Comparison of ENCODE assay signal across 8 cellular contexts in the genomic region with DNA sequence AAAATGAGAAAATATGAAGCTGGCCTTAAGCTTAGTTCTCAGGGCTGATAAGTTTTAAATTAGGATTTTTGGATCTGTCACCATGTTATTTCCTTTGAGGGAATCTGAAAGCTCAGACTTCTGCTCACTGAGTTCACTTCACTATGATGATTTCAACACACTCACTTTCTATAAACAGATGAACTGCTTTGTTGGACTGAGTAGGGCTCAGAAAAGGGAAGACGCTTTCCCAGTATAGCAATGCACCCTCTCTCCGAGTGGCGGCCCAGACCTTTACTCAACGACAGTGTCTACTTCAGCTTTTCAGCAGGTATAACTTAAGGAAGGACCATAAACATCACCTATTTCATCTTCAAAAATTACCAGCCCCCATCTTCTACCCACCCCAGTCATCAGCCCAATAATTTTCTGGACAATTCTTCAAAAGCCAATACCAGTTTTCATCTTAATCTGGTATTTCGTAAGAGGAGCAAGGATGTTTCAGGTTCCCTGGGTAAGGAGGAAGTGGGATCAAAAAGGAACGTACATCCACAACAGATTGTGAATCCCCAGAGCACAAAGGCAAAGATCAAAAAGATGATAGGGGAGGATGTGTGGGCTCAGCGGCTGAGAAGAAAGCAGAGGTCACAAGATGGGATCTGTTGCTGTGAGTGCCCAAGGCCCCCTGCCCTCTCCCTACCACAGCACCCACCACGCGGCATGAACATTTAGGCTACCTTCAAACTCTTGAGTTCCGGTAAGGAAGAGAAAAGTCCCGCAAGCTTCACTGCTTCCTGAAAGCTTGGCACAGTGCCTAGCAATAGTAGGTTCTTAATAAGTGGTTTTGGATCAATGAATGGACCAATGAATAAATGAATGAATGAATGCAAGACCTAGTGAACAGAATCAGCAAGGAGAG. TPM values are rescaled to one million over a fixed set of nuclear protein-coding genes. Genes with fewer than 3 reads are reported as not detected.
A peak's percentile ranks its signal among the peaks of the same experiment; 100 is the strongest.
DNase-seq lines count a peak whose midpoint lies in the region; TF ChIP-seq lines count a peak whose summit lies in the region.

No MANE protein-coding gene starts in this region.

- peak; percentile 7; the same call in 1 of the 2 replicates for TF ChIP-seq CTCF in GM12874 (IDR thresholded peaks at IDR 0.05; ENCODE audit: insufficient read depth, low read depth, low read length)
- 0 out of 2 replicates have a peak, but pooled peaks have one; percentile 15 for TF ChIP-seq CTCF in OCI-LY3 (IDR thresholded peaks at IDR 0.05; ENCODE audit: low read depth, low read length)

- H3K9ac ChIP-seq in OCI-LY3 (ENCODE audit: low read length) (peak overlapping the region; percentile 87), trophoblast cell (ENCODE audit: low read length) (no peak overlapping the region)

- no peak overlapping the region for H2BK5ac ChIP-seq in trophoblast cell (ENCODE audit: low read depth, low read length, poor library complexity)

- H4K12ac ChIP-seq in trophoblast cell (ENCODE audit: low read depth, low read length): no peak overlapping the region

- no peak overlapping the region for H3K18ac ChIP-seq in trophoblast cell (ENCODE audit: low read length)

- H3K4me1 ChIP-seq in OCI-LY3 (ENCODE audit: low read length) (peaks cover 89% of the 10 kb centered on the region), trophoblast cell (ENCODE audit: control insufficient read depth in 1 of 2, insufficient read depth in 2 of 2, low read length in 2 of 2) (peaks cover 5% of the 10 kb centered on the region in 2 experiments)

- H3K27me3 ChIP-seq in OCI-LY3 (ENCODE audit: low read depth, low read length): no peaks in the 10 kb centered on the region
- H3K27me3 ChIP-seq in trophoblast cell (ENCODE audit: insufficient read depth, low read length): no peaks in the 10 kb centered on the region

- peak overlapping the region; percentile 50 for H3K4me3 ChIP-seq in OCI-LY3 (ENCODE audit: low read length)
- no peak overlapping the region for H3K4me3 ChIP-seq in trophoblast cell (ENCODE audit: low read depth, low read length)

- DNase-seq in trophoblast cell (no peak), NCI-H345 (lab: John Stamatoyannopoulos, UW) (no peak), NCI-H510A treated with DMSO at 0.1 percent for 48 hours (lab: John Stamatoyannopoulos, UW) (no peak), NCI-H2196 (lab: John Stamatoyannopoulos, UW; ENCODE audit: unreplicated experiment) (no peak), NCI-H2029 (lab: John Stamatoyannopoulos, UW) (no peak)

- H2AFZ ChIP-seq in OCI-LY3 (ENCODE audit: low read depth, low read length) (no peak overlapping the region), trophoblast cell (ENCODE audit: insufficient read depth, low read length, poor library complexity) (no peak overlapping the region)

- H4K91ac ChIP-seq in trophoblast cell (ENCODE audit: low read depth, low read length): no peak overlapping the region

- no peaks in the 10 kb centered on the region for H3K36me3 ChIP-seq in OCI-LY3 (replicated peaks; ENCODE audit: low read depth, low read length)
- H3K36me3 ChIP-seq in trophoblast cell (ENCODE audit: control insufficient read depth in 1 of 2, insufficient read depth in 2 of 2, low read length in 2 of 2): no peaks in the 10 kb centered on the region

- no peak overlapping the region for H4K8ac ChIP-seq in trophoblast cell (ENCODE audit: low read depth, low read length)

- peak overlapping the region; percentile 99 for H3K27ac ChIP-seq in OCI-LY3 (ENCODE audit: low read length)
- peak overlapping the region; percentile 33 for H3K27ac ChIP-seq in cingulate gyrus (ENCODE audit: low read depth, low read length)
- H3K27ac ChIP-seq in trophoblast cell (ENCODE audit: low read depth, low read length): no peak overlapping the region

- no peaks in the 10 kb centered on the region for H4K20me1 ChIP-seq in OCI-LY3 (ENCODE audit: insufficient read depth, low read length)

- H3K9me3 ChIP-seq in OCI-LY3 (ENCODE audit: insufficient read depth, low read length) (no peaks in the 10 kb centered on the region), trophoblast cell (ENCODE audit: insufficient read depth, low read depth, low read length) (no peaks in the 10 kb centered on the region)

- WGBS in trophoblast cell (ENCODE audit: extremely low coverage, insufficient coverage, insufficient read length): no CpG with 5 or more reads among the region's 11 CpGs

- peaks cover 2% of the 10 kb centered on the region for H3K79me1 ChIP-seq in trophoblast cell (ENCODE audit: low read length)

- no peak overlapping the region for H2BK12ac ChIP-seq in trophoblast cell (ENCODE audit: low read length)

- no peak overlapping the region for H3K14ac ChIP-seq in trophoblast cell (ENCODE audit: low read length)

- no peak overlapping the region for H2AK5ac ChIP-seq in trophoblast cell (ENCODE audit: low read length)

- H2BK120ac ChIP-seq in trophoblast cell (ENCODE audit: insufficient read depth, low read length, poor library complexity): peak overlapping the region; percentile 34

- H3K79me2 ChIP-seq in OCI-LY3 (ENCODE audit: low read length): peaks cover 83% of the 10 kb centered on the region
- no peaks in the 10 kb centered on the region for H3K79me2 ChIP-seq in trophoblast cell (ENCODE audit: control insufficient read depth, insufficient read depth, low read length, poor library complexity)

- H3K4ac ChIP-seq in trophoblast cell (ENCODE audit: low read depth, low read length): no peak overlapping the region

- H3K4me2 ChIP-seq in OCI-LY3 (ENCODE audit: low read length) (peak overlapping the region; percentile 72), trophoblast cell (ENCODE audit: low read length) (no peak overlapping the region)

- H3K23ac ChIP-seq in trophoblast cell (ENCODE audit: low read length): no peak overlapping the region

RNA-seq across cellular contexts. Expression of gene LPIN2, which starts 41.9 kb away (rescaled TPM):
- 15.7 and 16.3 TPM in 2 replicates for polyA plus RNA-seq in trophoblast cell (2013)
